In the genomic region with DNA sequence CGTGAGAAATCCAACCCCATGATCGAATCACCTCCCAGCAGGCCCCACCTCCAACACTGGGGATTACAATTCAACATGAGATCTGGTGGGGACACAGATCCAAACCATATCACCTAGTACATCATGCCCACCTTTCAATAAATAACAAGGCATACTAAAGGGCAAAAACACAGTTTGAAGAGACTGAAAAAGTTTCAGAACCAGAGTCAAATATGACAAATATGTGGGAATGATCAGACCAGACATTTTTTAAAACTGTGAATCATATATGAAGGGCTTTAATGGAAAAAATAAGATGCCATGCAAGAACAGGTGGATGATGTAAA, we compare ENCODE assay signal across 25 cellular contexts.
DNase-seq lines count a peak whose midpoint lies in the region; ATAC-seq and TF ChIP-seq lines count a peak whose summit lies in the region.
"Had no signal": no experiment of that assay in that cellular context is flagged by ENCODE, and none has a peak within 500 bp of the region (broad histone marks: within the 10 kb centered on the region; RNA-seq: fewer than 3 reads in every experiment).

No MANE protein-coding gene starts in this region.

- H2BK15ac ChIP-seq in H9 (ENCODE audit: low read depth, low read length), result no peak overlapping the region

- peak overlapping the region; percentile 16 for H3K18ac ChIP-seq in H9 (ENCODE audit: insufficient read length, low read depth, low read length)

- H3K27me3 Mint-ChIP-seq in stimulated activated naive CD8-positive, alpha-beta T cell treated with anti-CD3 and anti-CD28 coated beads, Interleukin-15, amount 100 ng/mL, for 72 hours, result no peaks in the 10 kb centered on the region
- no peaks in the 10 kb centered on the region for H3K27me3 Mint-ChIP-seq in H9 (ENCODE audit: low read depth)
- no peaks in the 10 kb centered on the region for H3K27me3 Mint-ChIP-seq in activated naive CD8-positive, alpha-beta T cell
- no peaks in the 10 kb centered on the region for H3K27me3 Mint-ChIP-seq in stimulated activated naive CD8-positive, alpha-beta T cell treated with anti-CD3 and anti-CD28 coated beads, Interleukin-15, Interleukin-2, amounts not matched to agents 100 ng/mL and 50 ng/mL, for 24 hours
- H3K27me3 Mint-ChIP-seq: activated CD8-positive, alpha-beta memory T cell treated with anti-CD3 and anti-CD28 coated beads, Interleukin-2, amount 10 ng/mL, durations not matched to agents 7 days and 5 days had no signal

- H3K4me2 ChIP-seq in H9 (ENCODE audit: insufficient read depth, insufficient read length, low read length), result no peak overlapping the region
- H3K4me2 ChIP-seq: neural progenitor cell had no signal

- WGBS in H9 (ENCODE audit: extremely low coverage, insufficient read length, low lambda C conversion rate), result no CpG with 5 or more reads among the region's 2 CpGs

- no peaks in the 10 kb centered on the region for H4K20me1 ChIP-seq in H9 (ENCODE audit: control insufficient read depth, insufficient read depth, insufficient read length)

- no peak overlapping the region for H3K4me3 Mint-ChIP-seq in stimulated activated naive CD8-positive, alpha-beta T cell treated with anti-CD3 and anti-CD28 coated beads, Interleukin-15, amount 100 ng/mL, for 72 hours
- no peak overlapping the region for H3K4me3 Mint-ChIP-seq in H9
- H3K4me3 Mint-ChIP-seq in activated naive CD8-positive, alpha-beta T cell, result peak overlapping the region; percentile 46
- H3K4me3 Mint-ChIP-seq in stimulated activated naive CD8-positive, alpha-beta T cell treated with anti-CD3 and anti-CD28 coated beads, Interleukin-15, Interleukin-2, amounts not matched to agents 100 ng/mL and 50 ng/mL, for 24 hours, result peak overlapping the region; percentile 2
- H3K4me3 Mint-ChIP-seq: activated CD8-positive, alpha-beta memory T cell treated with anti-CD3 and anti-CD28 coated beads, Interleukin-2, amount 10 ng/mL, durations not matched to agents 7 days and 5 days; immature natural killer cell; neural progenitor cell had no signal

- ATAC-seq in stimulated activated naive CD8-positive, alpha-beta T cell treated with anti-CD3 and anti-CD28 coated beads, Interleukin-15, Interleukin-2, amounts not matched to agents 100 U/mL and 50 U/mL, for 24 hours, result peak; percentile 28
- no peak for ATAC-seq in stimulated activated naive CD8-positive, alpha-beta T cell treated with anti-CD3 and anti-CD28 coated beads, Interleukin-15, amount 100 ng/mL, for 72 hours
- ATAC-seq in GM21447 (IDR thresholded peaks at IDR 0.05; ENCODE audit: unreplicated experiment) (no peak), HG03135 (IDR thresholded peaks at IDR 0.05; ENCODE audit: unreplicated experiment) (no peak)
- ATAC-seq: activated CD8-positive, alpha-beta memory T cell treated with anti-CD3 and anti-CD28 coated beads, Interleukin-2, amount 10 ng/mL, durations not matched to agents 7 days and 5 days; body of pancreas; left colon; sciatic nerve had no signal

- H3K27me3 ChIP-seq in H9 (ENCODE audit: insufficient read depth, low read length), result no peaks in the 10 kb centered on the region
- H3K27me3 ChIP-seq: adrenal gland, body of pancreas, neural progenitor cell, SJSA1 had no signal

- no peaks in the 10 kb centered on the region for H3K79me1 ChIP-seq in H9 (ENCODE audit: insufficient read depth, low read depth, low read length, poor library complexity, severe bottlenecking)

- TF ChIP-seq CTCF in H9 (conservative IDR thresholded peaks at IDR 0.05), result no peak

- no peaks in the 10 kb centered on the region for H3K9me3 ChIP-seq in H9 (ENCODE audit: control insufficient read depth, low read depth, low read length)
- H3K9me3 ChIP-seq: adrenal gland, body of pancreas, SJSA1 had no signal

- H2BK20ac ChIP-seq in H9 (ENCODE audit: low read depth, low read length, poor library complexity, severe bottlenecking), result no peak overlapping the region

- H3K79me2 ChIP-seq in H9 (ENCODE audit: insufficient read depth, low read length), result no peaks in the 10 kb centered on the region

- H2AK5ac ChIP-seq in H9 (ENCODE audit: insufficient read length, low read length), result no peak overlapping the region

- H3K4me1 Mint-ChIP-seq in stimulated activated naive CD8-positive, alpha-beta T cell treated with anti-CD3 and anti-CD28 coated beads, Interleukin-15, amount 100 ng/mL, for 72 hours, result peaks cover 38% of the 10 kb centered on the region
- peaks cover 3% of the 10 kb centered on the region in 2 experiments; a peak in 1 of 4 replicates for H3K4me1 Mint-ChIP-seq in H9
- H3K4me1 Mint-ChIP-seq in activated naive CD8-positive, alpha-beta T cell (ENCODE audit: low read depth), result peaks cover 68% of the 10 kb centered on the region
- H3K4me1 Mint-ChIP-seq in stimulated activated naive CD8-positive, alpha-beta T cell treated with anti-CD3 and anti-CD28 coated beads, Interleukin-15, Interleukin-2, amounts not matched to agents 100 ng/mL and 50 ng/mL, for 24 hours (ENCODE audit: low read depth), result peaks cover 76% of the 10 kb centered on the region
- H3K4me1 Mint-ChIP-seq: neural progenitor cell had no signal

- H3K23me2 ChIP-seq in H9 (ENCODE audit: insufficient read length, low read depth, low read length, poor library complexity, severe bottlenecking), result no peaks in the 10 kb centered on the region

- H3K9me3 Mint-ChIP-seq in stimulated activated naive CD8-positive, alpha-beta T cell treated with anti-CD3 and anti-CD28 coated beads, Interleukin-15, amount 100 ng/mL, for 72 hours, result peaks cover 0 to 10% of the 10 kb centered on the region in 2 donors
- H3K9me3 Mint-ChIP-seq in H9, result no peaks in the 10 kb centered on the region
- peaks cover 5% of the 10 kb centered on the region for H3K9me3 Mint-ChIP-seq in activated naive CD8-positive, alpha-beta T cell (ENCODE audit: low read depth)
- peaks cover 4% of the 10 kb centered on the region for H3K9me3 Mint-ChIP-seq in stimulated activated naive CD8-positive, alpha-beta T cell treated with anti-CD3 and anti-CD28 coated beads, Interleukin-15, Interleukin-2, amounts not matched to agents 100 ng/mL and 50 ng/mL, for 24 hours
- H3K9me3 Mint-ChIP-seq: immature natural killer cell, neural progenitor cell had no signal

- H2BK12ac ChIP-seq in H9 (ENCODE audit: insufficient read length, low read depth, low read length), result no peak overlapping the region

- H3K36me3 Mint-ChIP-seq in H9 (ENCODE audit: insufficient read depth in 1 of 3, low read depth in 3 of 3), result no peaks in the 10 kb centered on the region
- H3K36me3 Mint-ChIP-seq in activated naive CD8-positive, alpha-beta T cell, result peaks cover 43% of the 10 kb centered on the region
- H3K36me3 Mint-ChIP-seq in stimulated activated naive CD8-positive, alpha-beta T cell treated with anti-CD3 and anti-CD28 coated beads, Interleukin-15, Interleukin-2, amounts not matched to agents 100 ng/mL and 50 ng/mL, for 24 hours (ENCODE audit: low read depth), result peaks cover 80% of the 10 kb centered on the region

- no peak overlapping the region for H4K5ac ChIP-seq in H9 (ENCODE audit: insufficient read length, low read depth, low read length)

- no peak overlapping the region for H2BK5ac ChIP-seq in H9 (ENCODE audit: insufficient read length, low read length)

- no peak overlapping the region for H3K4ac ChIP-seq in H9 (ENCODE audit: low read depth, low read length)

- no peak overlapping the region for H4K8ac ChIP-seq in H9 (replicated peaks; ENCODE audit: insufficient read length, low read depth, low read length)

- no peak for DNase-seq in stimulated activated naive CD8-positive, alpha-beta T cell treated with anti-CD3 and anti-CD28 coated beads, Interleukin-15, Interleukin-2, amounts not matched to agents 100 U/mL and 50 U/mL, for 24 hours
- no peak for DNase-seq in stimulated activated naive CD8-positive, alpha-beta T cell treated with anti-CD3 and anti-CD28 coated beads, Interleukin-15, amount 100 ng/mL, for 72 hours
- DNase-seq in H9, result no peak
- DNase-seq in RPMI8226, result no peak
- DNase-seq: activated CD8-positive, alpha-beta memory T cell treated with anti-CD3 and anti-CD28 coated beads, Interleukin-2, amount 10 ng/mL, durations not matched to agents 7 days and 5 days; adrenal gland; body of pancreas; hypothalamus; immature natural killer cell; KG1; left colon; MM.1S; NCI-H1417; NCI-H2081; NCI-H226; posterior cingulate gyrus; stimulated activated CD4-positive, alpha-beta T cell treated with anti-CD3 and anti-CD28 coated beads, Interleukin-4, amount 100 ng/mL, for 4 hours; stimulated activated naive CD4-positive, alpha-beta T cell treated with Interleukin-2 at 50 U/mL for 16 hours had no signal

- no peak overlapping the region for H3T11ph ChIP-seq in H9 (ENCODE audit: low read length)

- no peak overlapping the region for H3K56ac ChIP-seq in H9 (ENCODE audit: insufficient read length, low read depth, low read length)

- no peak overlapping the region for H2BK120ac ChIP-seq in H9 (ENCODE audit: low read depth, low read length, poor library complexity, severe bottlenecking)

- no peak overlapping the region for H3K14ac ChIP-seq in H9 (ENCODE audit: insufficient read depth, low read length)

- no peak overlapping the region for H2AFZ ChIP-seq in H9 (ENCODE audit: low read length)
- H2AFZ ChIP-seq: neural progenitor cell had no signal

- no peak overlapping the region for H3K9ac ChIP-seq in H9 (ENCODE audit: extremely low read depth, insufficient read length, low read length)
- H3K9ac ChIP-seq: neural progenitor cell had no signal

- H3K27ac Mint-ChIP-seq in stimulated activated naive CD8-positive, alpha-beta T cell treated with anti-CD3 and anti-CD28 coated beads, Interleukin-15, amount 100 ng/mL, for 72 hours, result peak overlapping the region in 1 of 2 donors; percentile 36
- H3K27ac Mint-ChIP-seq in H9, result peak overlapping the region in 2 of 3 experiments; percentile 11 to 38; a peak in 1 of 7 replicates
- H3K27ac Mint-ChIP-seq in activated naive CD8-positive, alpha-beta T cell, result peak overlapping the region; percentile 84
- H3K27ac Mint-ChIP-seq in stimulated activated naive CD8-positive, alpha-beta T cell treated with anti-CD3 and anti-CD28 coated beads, Interleukin-15, Interleukin-2, amounts not matched to agents 100 ng/mL and 50 ng/mL, for 24 hours, result peak overlapping the region; percentile 75
- H3K27ac Mint-ChIP-seq: activated CD8-positive, alpha-beta memory T cell treated with anti-CD3 and anti-CD28 coated beads, Interleukin-2, amount 10 ng/mL, durations not matched to agents 7 days and 5 days; neural progenitor cell had no signal

- H3K23ac ChIP-seq in H9 (ENCODE audit: insufficient read length, low read depth, low read length), result no peak overlapping the region

- no peaks in the 10 kb centered on the region for H3K4me1 ChIP-seq in H9 (ENCODE audit: insufficient read depth, low read length)
- H3K4me1 ChIP-seq: adrenal gland, body of pancreas, neural progenitor cell, SJSA1 had no signal

- no peak overlapping the region for H4K91ac ChIP-seq in H9 (ENCODE audit: insufficient read length, low read depth, low read length)

- H3K27ac ChIP-seq in H9 (ENCODE audit: insufficient read length, low read depth, low read length), result no peak overlapping the region
- H3K27ac ChIP-seq: adrenal gland, body of pancreas, neural progenitor cell, SJSA1 had no signal

Comparison
In these comparisons a context has a peak if more than half of its experiments do, and no peak if none do; other contexts are left out.
1. H3K4me3 Mint-ChIP-seq: peak in activated naive CD8-positive, alpha-beta T cell (single experiment) and stimulated activated naive CD8-positive, alpha-beta T cell treated with anti-CD3 and anti-CD28 coated beads, Interleukin-15, Interleukin-2, amounts not matched to agents 100 ng/mL and 50 ng/mL, for 24 hours (single experiment); none in stimulated activated naive CD8-positive, alpha-beta T cell treated with anti-CD3 and anti-CD28 coated beads, Interleukin-15, amount 100 ng/mL, for 72 hours (0 of 2) and H9 (0 of 2).